Comparison of ENCODE assay signal across 1 cellular context in the genomic region with DNA sequence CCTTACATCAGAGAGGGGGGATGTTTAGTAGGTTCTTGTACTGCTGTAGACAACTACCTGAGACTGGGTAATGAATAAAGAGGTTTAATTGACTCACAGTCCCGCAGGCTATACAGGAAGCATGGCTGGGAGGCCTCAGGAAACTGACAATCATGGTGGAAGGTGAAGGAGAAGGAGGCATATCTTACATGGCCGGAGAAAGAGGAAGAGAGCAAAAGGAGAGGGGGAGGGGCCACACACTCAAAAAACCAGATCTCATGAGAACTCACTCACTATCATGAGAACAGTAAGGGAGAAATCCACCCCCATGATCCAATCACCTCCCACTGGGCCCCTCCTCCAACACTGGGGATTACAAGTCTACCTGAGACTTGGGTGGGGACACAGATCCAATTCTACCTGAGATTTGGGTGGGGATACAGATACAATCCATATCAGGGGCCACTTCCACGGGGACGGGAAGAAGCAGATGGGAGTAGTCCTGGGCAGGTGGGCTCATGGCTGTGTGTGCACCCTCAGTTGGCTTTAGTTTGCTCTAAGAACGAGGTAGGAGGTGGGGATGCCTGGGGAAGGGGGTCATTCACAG.
TF ChIP-seq lines count a peak whose summit lies in the region.

No MANE protein-coding gene starts in this region.

TF ChIP-seq in HepG2, 621 proteins besides CTCF, POLR2A, EP300 and RAD21 (continued from another document):
- no peak for TF ChIP-seq THAP11 (CRISPR knock-in tag; IDR thresholded peaks at IDR 0.05)
- TF ChIP-seq U2AF1 (optimal IDR thresholded peaks at IDR 0.05; ENCODE audit: low read depth, low read length) = no peak
- no peak for TF ChIP-seq ZFP1 (CRISPR knock-in tag; IDR thresholded peaks at IDR 0.05)
- TF ChIP-seq, protein P1, sequence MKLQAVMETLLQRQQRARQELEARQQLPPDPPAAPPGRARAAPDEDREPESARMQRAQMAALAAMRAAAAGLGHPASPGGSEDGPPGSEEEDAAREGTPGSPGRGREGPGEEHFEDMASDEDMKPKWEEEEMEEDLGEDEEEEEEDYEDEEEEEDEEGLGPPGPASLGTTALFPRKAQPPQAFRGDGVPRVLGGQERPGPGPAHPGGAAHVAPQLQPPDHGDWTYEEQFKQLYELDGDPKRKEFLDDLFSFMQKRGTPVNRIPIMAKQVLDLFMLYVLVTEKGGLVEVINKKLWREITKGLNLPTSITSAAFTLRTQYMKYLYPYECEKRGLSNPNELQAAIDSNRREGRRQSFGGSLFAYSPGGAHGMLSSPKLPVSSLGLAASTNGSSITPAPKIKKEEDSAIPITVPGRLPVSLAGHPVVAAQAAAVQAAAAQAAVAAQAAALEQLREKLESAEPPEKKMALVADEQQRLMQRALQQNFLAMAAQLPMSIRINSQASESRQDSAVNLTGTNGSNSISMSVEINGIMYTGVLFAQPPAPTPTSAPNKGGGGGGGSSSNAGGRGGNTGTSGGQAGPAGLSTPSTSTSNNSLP (IDR thresholded peaks at IDR 0.05; ENCODE audit: low read depth, low read length) = no peak
- TF ChIP-seq RXRA (CRISPR knock-in tag; IDR thresholded peaks at IDR 0.05) = no peak
- no peak for TF ChIP-seq DMAP1 (CRISPR knock-in tag; IDR thresholded peaks at IDR 0.05)
- TF ChIP-seq, protein P2, sequence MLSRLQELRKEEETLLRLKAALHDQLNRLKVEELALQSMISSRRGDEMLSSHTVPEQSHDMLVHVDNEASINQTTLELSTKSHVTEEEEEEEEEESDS (CRISPR knock-in tag; IDR thresholded peaks at IDR 0.05; ENCODE audit: borderline replicate concordance) = no peak
TF ChIP-seq in HepG2: peak in this region for 0.
